ENCODE assay signal across 1 cellular context in genomic region chr1:234509457-234510328, GRCh38.
TF ChIP-seq lines count a peak whose summit lies in the region.

No MANE protein-coding gene starts in this region.

TF ChIP-seq in HEK293, 187 proteins besides CTCF, POLR2A, EP300 and RAD21 (continued from another document):
- no peak for TF ChIP-seq ZNF280C (tag by site-specific recombination; IDR thresholded peaks at IDR 0.05)
- TF ChIP-seq ZNF423 (tag by site-specific recombination; IDR thresholded peaks at IDR 0.05) = 0 out of 2 replicates have a peak, but pooled peaks have one; percentile 66
- TF ChIP-seq ZNF221 (tag by site-specific recombination; IDR thresholded peaks at IDR 0.05; ENCODE audit: borderline replicate concordance) = no peak
- TF ChIP-seq ZNF433 (tag by site-specific recombination; IDR thresholded peaks at IDR 0.05; ENCODE audit: low read depth) = no peak
- TF ChIP-seq YY2 (tag by site-specific recombination; IDR thresholded peaks at IDR 0.05) = 0 out of 2 replicates have a peak, but pooled peaks have one; percentile 54
- TF ChIP-seq ZBTB20 (tag by site-specific recombination; IDR thresholded peaks at IDR 0.05) = 0 out of 2 replicates have a peak, but pooled peaks have one; percentile 36
- TF ChIP-seq HOXD13 (CRISPR knock-in tag; IDR thresholded peaks at IDR 0.05; ENCODE audit: borderline replicate concordance) = no peak
- TF ChIP-seq KLF17 (tag by site-specific recombination; IDR thresholded peaks at IDR 0.05) = no peak
